ENCODE assay signal across 18 cellular contexts in the genomic region with DNA sequence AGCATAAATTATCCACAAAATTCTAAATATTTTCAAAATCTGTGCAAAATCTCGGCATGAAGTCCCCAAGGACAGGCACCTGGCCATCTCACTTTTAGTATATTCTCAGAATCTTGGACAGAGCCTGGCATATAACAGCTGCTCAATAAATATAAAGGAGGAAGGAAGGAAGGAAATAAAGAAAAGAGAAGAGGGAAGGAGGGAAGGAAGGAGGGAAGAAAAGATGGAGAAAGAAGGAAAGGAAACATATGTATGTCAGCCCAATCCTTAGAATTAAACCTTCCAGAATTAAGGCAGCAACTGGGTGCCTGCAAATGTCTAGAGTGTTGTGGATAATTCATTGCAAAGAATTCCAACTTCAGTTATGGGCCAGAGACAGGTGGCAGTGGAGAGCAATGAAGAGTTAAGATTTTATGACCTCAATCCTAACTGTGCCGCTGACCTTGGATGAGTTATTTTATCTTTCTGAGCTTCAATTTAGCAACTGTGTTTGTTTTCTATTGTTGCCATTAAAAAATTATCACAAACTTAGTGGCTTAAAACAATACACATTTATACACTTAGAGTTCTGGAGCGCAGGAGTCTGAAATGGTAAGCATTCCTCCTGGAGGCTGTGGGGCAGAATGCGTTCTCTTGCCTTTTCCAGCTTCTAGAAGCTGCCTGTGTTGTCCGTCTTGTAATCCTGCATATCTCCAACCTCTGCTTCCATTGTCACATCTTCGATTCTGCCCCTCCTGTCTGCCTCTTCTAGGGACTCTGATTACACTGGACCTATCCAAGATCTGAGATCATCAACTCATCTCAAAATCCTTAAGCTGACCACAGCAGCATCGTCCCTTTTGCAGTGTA.
A peak's percentile ranks its signal among the peaks of the same experiment; 100 is the strongest.
DNase-seq lines count a peak whose midpoint lies in the region; ATAC-seq, FAIRE-seq and TF ChIP-seq lines count a peak whose summit lies in the region.
"Had no signal": no experiment of that assay in that cellular context is flagged by ENCODE, and none has a peak within 500 bp of the region (broad histone marks: within the 10 kb centered on the region; RNA-seq: fewer than 3 reads in every experiment).

No MANE protein-coding gene starts in this region.

- H3K23ac ChIP-seq in IMR-90 (ENCODE audit: low read depth, low read length), result no peak overlapping the region

- TF ChIP-seq CTCF in A549 (IDR thresholded peaks at IDR 0.05) (peak; percentile 41; the same call in 2 of the 3 replicates), IMR-90 (conservative IDR thresholded peaks at IDR 0.05; ENCODE audit: low read depth, low read length) (peak; percentile 21), psoas muscle (IDR thresholded peaks at IDR 0.05) (no peak)

- H2BK5ac ChIP-seq in IMR-90 (ENCODE audit: low read depth, low read length, poor library complexity, severe bottlenecking), result no peak overlapping the region

- H3K9me3 ChIP-seq in A549 (no peaks in the 10 kb centered on the region), IMR-90 (ENCODE audit: control insufficient read depth, insufficient read depth, low read length) (no peaks in the 10 kb centered on the region), psoas muscle (no peaks in the 10 kb centered on the region)
- H3K9me3 ChIP-seq: esophagus squamous epithelium, heart right ventricle had no signal

- H3K56ac ChIP-seq in IMR-90 (ENCODE audit: extremely low read depth, insufficient read depth, low read length), result no peak overlapping the region

- H2AK9ac ChIP-seq in IMR-90 (replicated peaks; ENCODE audit: low read depth, low read length, poor library complexity), result no peak overlapping the region

- H3K18ac ChIP-seq in IMR-90 (ENCODE audit: low read depth, low read length), result no peak overlapping the region

- CTCF ChIA-PET in A549 (lab: Yijun Ruan, JAX), result interaction anchor here (0.6 to 3.9 kb wide), 9 partner anchors 8 to 186 kb away, joined by 3 to 18 read pairs (median 4); no protein-coding TSS in a partner anchor
- CTCF ChIA-PET in IMR-90 (lab: Yijun Ruan, JAX), result interaction anchor here (1.1 kb wide), 2 partner anchors 15 to 89 kb away, joined by 3 to 5 read pairs; no protein-coding TSS in a partner anchor
- CTCF ChIA-PET in activated CD4-positive, alpha-beta memory T cell treated with anti-CD3 and anti-CD28 coated beads for 36 hours (lab: Charles Lee), result interaction anchor here (0.5 to 0.6 kb wide), 2 partner anchors 90 to 486 kb away, joined by 3 read pairs; no protein-coding TSS in a partner anchor

- no peak overlapping the region for H3K27ac Mint-ChIP-seq in activated CD4-positive, alpha-beta memory T cell treated with anti-CD3 and anti-CD28 coated beads for 36 hours
- H3K27ac Mint-ChIP-seq: naive B cell; stimulated activated effector memory CD8-positive, alpha-beta T cell treated with anti-CD3 and anti-CD28 coated beads, Interleukin-12 subunit alpha, Interleukin-12 subunit beta, amount 100 ng/mL, for 72 hours had no signal

- no peaks in the 10 kb centered on the region for H3K9me3 Mint-ChIP-seq in activated CD4-positive, alpha-beta memory T cell treated with anti-CD3 and anti-CD28 coated beads for 36 hours

- no peak overlapping the region for H4K8ac ChIP-seq in IMR-90 (ENCODE audit: low read depth in 2 of 2, low read length in 2 of 2)

- POLR2A ChIA-PET in A549 (lab: Yijun Ruan, JAX) (interaction anchor here (0.5 to 0.7 kb wide), 2 partner anchors 227 to 242 kb away, joined by 3 to 4 read pairs; no protein-coding TSS in a partner anchor), IMR-90 (lab: Charles Lee; ENCODE audit: unreplicated experiment) (no interaction called here)
- POLR2A ChIA-PET in activated CD4-positive, alpha-beta memory T cell treated with anti-CD3 and anti-CD28 coated beads for 36 hours (lab: Charles Lee), result no interaction called here

- H3K4me3 ChIP-seq in A549, result no peak overlapping the region
- no peak overlapping the region for H3K4me3 ChIP-seq in IMR-90 (ENCODE audit: insufficient read depth, low read depth, low read length)
- no peak overlapping the region for H3K4me3 ChIP-seq in psoas muscle
- H3K4me3 ChIP-seq: esophagus squamous epithelium, heart right ventricle had no signal

- no peaks in the 10 kb centered on the region; the same call in 1 of the 2 replicates for H3K9me1 ChIP-seq in IMR-90 (ENCODE audit: insufficient read depth, low read length)

- H4K20me1 ChIP-seq in IMR-90 (ENCODE audit: insufficient read depth, low read length), result no peaks in the 10 kb centered on the region

- H3K14ac ChIP-seq in IMR-90 (replicated peaks; ENCODE audit: low read depth, low read length), result no peak overlapping the region

- no peaks in the 10 kb centered on the region for H3K36me3 Mint-ChIP-seq in activated CD4-positive, alpha-beta memory T cell treated with anti-CD3 and anti-CD28 coated beads for 36 hours
- H3K36me3 Mint-ChIP-seq: stimulated activated effector memory CD8-positive, alpha-beta T cell treated with anti-CD3 and anti-CD28 coated beads, Interleukin-12 subunit alpha, Interleukin-12 subunit beta, amount 100 ng/mL, for 72 hours had no signal

- TF ChIP-seq RAD21 in A549 (conservative IDR thresholded peaks at IDR 0.05 in 1 of 2, IDR thresholded peaks at IDR 0.05 in 1 of 2), result peak; percentile 25; a peak in 3 of 5 replicates
- no peak for TF ChIP-seq RAD21 in IMR-90 (IDR thresholded peaks at IDR 0.05; ENCODE audit: low read length)

- no peak overlapping the region for H3K9ac ChIP-seq in IMR-90 (ENCODE audit: low read depth, low read length)

- no peaks in the 10 kb centered on the region for H3K36me3 ChIP-seq in IMR-90 (ENCODE audit: control insufficient read depth, insufficient read depth, low read length)
- H3K36me3 ChIP-seq in psoas muscle (ENCODE audit: insufficient read depth in 1 of 2, low read depth in 1 of 2), result no peaks in the 10 kb centered on the region
- H3K36me3 ChIP-seq: esophagus squamous epithelium, heart right ventricle had no signal

- no peak overlapping the region; the same call in 1 of the 2 replicates for H2BK20ac ChIP-seq in IMR-90 (ENCODE audit: low read depth, low read length)

- intact Hi-C loops in IMR-90 (cut with micrococcal nuclease) (no loop called here), left colon (cut with DNase I, micrococcal nuclease) (no loop called here), psoas muscle (cut with DNase I) (no loop called here)
- intact Hi-C loops in activated CD4-positive, alpha-beta memory T cell treated with anti-CD3 and anti-CD28 coated beads for 36 hours (cut with micrococcal nuclease), result no loop called here

- peak in 1 of 2 experiments; percentile 18 for DNase-seq in A549 (ENCODE audit: low read depth in 1 of 2, low spot score in 1 of 2)
- DNase-seq in IMR-90, result no peak
- peak; percentile 14 for DNase-seq in amniotic epithelial cell (ENCODE audit: low read depth)
- no peak for DNase-seq in left colon
- no peak for DNase-seq in DMS 273 treated with DMSO at 0.1 percent for 48 hours (lab: John Stamatoyannopoulos, UW)
- no peak for DNase-seq in psoas muscle
- DNase-seq in activated CD4-positive, alpha-beta memory T cell treated with anti-CD3 and anti-CD28 coated beads for 36 hours, result no peak
- DNase-seq: activated CD4-positive, alpha-beta T cell treated with anti-CD3 and anti-CD28 coated beads for 4 hours; activated CD8-positive, alpha-beta memory T cell treated with anti-CD3 and anti-CD28 coated beads, Interleukin-2, amount 50 U/mL, for 4 hours; activated effector memory CD4-positive, alpha-beta T cell treated with Interleukin-2 at 50 U/mL for 16 hours; central memory CD4-positive, alpha-beta T cell; DMS79; esophagus squamous epithelium; heart right ventricle; naive B cell; NCI-H2029 had no signal

- TF ChIP-seq POLR2A in A549 (IDR thresholded peaks at IDR 0.05; ENCODE audit: low read length), result no peak
- TF ChIP-seq POLR2A in IMR-90 (IDR thresholded peaks at IDR 0.05; ENCODE audit: low read depth, low read length), result no peak

- no peak for TF ChIP-seq EP300 in A549 (IDR thresholded peaks at IDR 0.05)

- FAIRE-seq in A549 (lab: Jason Lieb, UNC), result no peak

- H2BK120ac ChIP-seq in IMR-90 (ENCODE audit: low read depth, low read length), result no peak overlapping the region

- H2BK15ac ChIP-seq in IMR-90 (ENCODE audit: low read depth, low read length), result no peak overlapping the region

- no peak overlapping the region for H3K4me2 ChIP-seq in A549
- H3K4me2 ChIP-seq in IMR-90 (ENCODE audit: low read depth, low read length), result no peak overlapping the region

- dilution Hi-C loops in IMR-90 (cut with HindIII; ENCODE audit: low sequenced_read_pairs, unreplicated experiment), result no loop called here

- no peak overlapping the region for H4K91ac ChIP-seq in IMR-90 (ENCODE audit: insufficient read depth, low read depth, low read length)

- no peak overlapping the region for H3K27ac ChIP-seq in A549
- H3K27ac ChIP-seq in IMR-90 (ENCODE audit: insufficient read depth, low read length), result no peak overlapping the region
- no peak overlapping the region for H3K27ac ChIP-seq in psoas muscle
- H3K27ac ChIP-seq: esophagus squamous epithelium, heart right ventricle had no signal

- in situ Hi-C loops in IMR-90 (cut with MboI; ENCODE audit: low sequenced_read_pairs), result no loop called here

- H3K4me1 Mint-ChIP-seq in activated CD4-positive, alpha-beta memory T cell treated with anti-CD3 and anti-CD28 coated beads for 36 hours (ENCODE audit: low read depth), result no peaks in the 10 kb centered on the region
- H3K4me1 Mint-ChIP-seq: stimulated activated effector memory CD8-positive, alpha-beta T cell treated with anti-CD3 and anti-CD28 coated beads, Interleukin-12 subunit alpha, Interleukin-12 subunit beta, amount 100 ng/mL, for 72 hours had no signal

- no peaks in the 10 kb centered on the region for H3K4me1 ChIP-seq in A549
- peaks cover 10% of the 10 kb centered on the region for H3K4me1 ChIP-seq in IMR-90 (ENCODE audit: control insufficient read depth, insufficient read depth, low read length)
- H3K4me1 ChIP-seq in psoas muscle, result no peaks in the 10 kb centered on the region
- H3K4me1 ChIP-seq: esophagus squamous epithelium, heart right ventricle had no signal

- peaks cover 2% of the 10 kb centered on the region for H3K27me3 Mint-ChIP-seq in activated CD4-positive, alpha-beta memory T cell treated with anti-CD3 and anti-CD28 coated beads for 36 hours

- H2AFZ ChIP-seq in IMR-90 (replicated peaks; ENCODE audit: low read length, poor library complexity), result no peak overlapping the region

- no peaks in the 10 kb centered on the region for H3K79me1 ChIP-seq in IMR-90 (ENCODE audit: low read depth in 1 of 2, low read length in 2 of 2)

- no peak overlapping the region for H3K4ac ChIP-seq in IMR-90 (ENCODE audit: low read depth, low read length)

- BruUV-seq in IMR-90 (replicated peaks; lab: Mats Ljungman, UMichigan), result no TSS peak

- peak; percentile 70 to 76; a peak in 5 of 6 replicates for ATAC-seq in A549
- ATAC-seq in IMR-90 (ENCODE audit: low read depth), result no peak
- ATAC-seq in left colon, result peak; percentile 57
- ATAC-seq in psoas muscle, result no peak
- ATAC-seq in GM21367 (IDR thresholded peaks at IDR 0.05; ENCODE audit: unreplicated experiment), result no peak
- ATAC-seq: heart right ventricle; stimulated activated effector memory CD8-positive, alpha-beta T cell treated with anti-CD3 and anti-CD28 coated beads, Interleukin-12 subunit alpha, Interleukin-12 subunit beta, amount 100 ng/mL, for 72 hours had no signal

- 57% methylated on average over 7 of the region's 7 CpGs for WGBS in A549 (ENCODE audit: missing lambda C conversion rate)
- WGBS in IMR-90 (ENCODE audit: extremely low coverage in 2 of 2, insufficient read length in 1 of 2), 2 experiments, result 29% methylated on average over 1 of the region's 7 CpGs; no CpG with 5 or more reads in 1 of the 2 experiments
- WGBS in psoas muscle, 3 donors, result 58 to 68% (median 63%) methylated on average over 7 of the region's 7 CpGs

- H2AK5ac ChIP-seq in IMR-90 (ENCODE audit: low read depth, low read length), result no peak overlapping the region

- H3K27me3 ChIP-seq in IMR-90 (ENCODE audit: control insufficient read depth, insufficient read depth, low read length) (no peaks in the 10 kb centered on the region), psoas muscle (ENCODE audit: insufficient read depth in 3 of 3, low read length in 2 of 3) (peaks cover 0 to 5% (median 0%) of the 10 kb centered on the region in 3 donors)

- H3K4me3 Mint-ChIP-seq in activated CD4-positive, alpha-beta memory T cell treated with anti-CD3 and anti-CD28 coated beads for 36 hours, result no peak overlapping the region
- H3K4me3 Mint-ChIP-seq: naive B cell; stimulated activated effector memory CD8-positive, alpha-beta T cell treated with anti-CD3 and anti-CD28 coated beads, Interleukin-12 subunit alpha, Interleukin-12 subunit beta, amount 100 ng/mL, for 72 hours had no signal

- H4K5ac ChIP-seq in IMR-90 (ENCODE audit: low read depth, low read length), result no peak overlapping the region

Comparison
In these comparisons a context has a peak if more than half of its experiments do, and no peak if none do; other contexts are left out.
1. ATAC-seq: peak in A549 (2 of 2) and left colon (single experiment); none in IMR-90 (single experiment), psoas muscle (0 of 4) and GM21367 (single experiment).